1 cellular context compared by ENCODE assay signal in genomic region chr10:75926763-75927162, GRCh38.
TF ChIP-seq lines count a peak whose summit lies in the region.

No MANE protein-coding gene starts in this region.

TF ChIP-seq in WTC11, 78 proteins besides CTCF, POLR2A, EP300 and RAD21 (continued from another document):
- TF ChIP-seq ESRRA (CRISPR knock-in tag; IDR thresholded peaks at IDR 0.05; ENCODE audit: borderline replicate concordance) (no peak), TEAD1 (CRISPR knock-in tag; IDR thresholded peaks at IDR 0.05) (no peak), NFYB (CRISPR knock-in tag; conservative IDR thresholded peaks at IDR 0.05; ENCODE audit: low read depth) (no peak), ARID4B (CRISPR knock-in tag; IDR thresholded peaks at IDR 0.05; ENCODE audit: borderline replicate concordance) (no peak), GTF2I (CRISPR knock-in tag; conservative IDR thresholded peaks at IDR 0.05) (no peak), NR3C1 (CRISPR knock-in tag; conservative IDR thresholded peaks at IDR 0.05; ENCODE audit: low read depth) (no peak), GABPB1 (CRISPR knock-in tag; IDR thresholded peaks at IDR 0.05) (no peak), ETV6 (CRISPR knock-in tag; IDR thresholded peaks at IDR 0.05) (no peak), NR2C2 (CRISPR knock-in tag; IDR thresholded peaks at IDR 0.05) (no peak), ZBTB21 (CRISPR knock-in tag; IDR thresholded peaks at IDR 0.05; ENCODE audit: borderline replicate concordance) (no peak), GRHL2 (CRISPR knock-in tag; IDR thresholded peaks at IDR 0.05; ENCODE audit: insufficient replicate concordance, severe bottlenecking) (no peak), ATF1 (CRISPR knock-in tag; IDR thresholded peaks at IDR 0.05) (no peak), ZNF138 (CRISPR knock-in tag; conservative IDR thresholded peaks at IDR 0.05) (no peak)
- TF ChIP-seq, protein P1, sequence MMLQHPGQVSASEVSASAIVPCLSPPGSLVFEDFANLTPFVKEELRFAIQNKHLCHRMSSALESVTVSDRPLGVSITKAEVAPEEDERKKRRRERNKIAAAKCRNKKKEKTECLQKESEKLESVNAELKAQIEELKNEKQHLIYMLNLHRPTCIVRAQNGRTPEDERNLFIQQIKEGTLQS (CRISPR knock-in tag; conservative IDR thresholded peaks at IDR 0.05), result no peak
- TF ChIP-seq, protein P2, sequence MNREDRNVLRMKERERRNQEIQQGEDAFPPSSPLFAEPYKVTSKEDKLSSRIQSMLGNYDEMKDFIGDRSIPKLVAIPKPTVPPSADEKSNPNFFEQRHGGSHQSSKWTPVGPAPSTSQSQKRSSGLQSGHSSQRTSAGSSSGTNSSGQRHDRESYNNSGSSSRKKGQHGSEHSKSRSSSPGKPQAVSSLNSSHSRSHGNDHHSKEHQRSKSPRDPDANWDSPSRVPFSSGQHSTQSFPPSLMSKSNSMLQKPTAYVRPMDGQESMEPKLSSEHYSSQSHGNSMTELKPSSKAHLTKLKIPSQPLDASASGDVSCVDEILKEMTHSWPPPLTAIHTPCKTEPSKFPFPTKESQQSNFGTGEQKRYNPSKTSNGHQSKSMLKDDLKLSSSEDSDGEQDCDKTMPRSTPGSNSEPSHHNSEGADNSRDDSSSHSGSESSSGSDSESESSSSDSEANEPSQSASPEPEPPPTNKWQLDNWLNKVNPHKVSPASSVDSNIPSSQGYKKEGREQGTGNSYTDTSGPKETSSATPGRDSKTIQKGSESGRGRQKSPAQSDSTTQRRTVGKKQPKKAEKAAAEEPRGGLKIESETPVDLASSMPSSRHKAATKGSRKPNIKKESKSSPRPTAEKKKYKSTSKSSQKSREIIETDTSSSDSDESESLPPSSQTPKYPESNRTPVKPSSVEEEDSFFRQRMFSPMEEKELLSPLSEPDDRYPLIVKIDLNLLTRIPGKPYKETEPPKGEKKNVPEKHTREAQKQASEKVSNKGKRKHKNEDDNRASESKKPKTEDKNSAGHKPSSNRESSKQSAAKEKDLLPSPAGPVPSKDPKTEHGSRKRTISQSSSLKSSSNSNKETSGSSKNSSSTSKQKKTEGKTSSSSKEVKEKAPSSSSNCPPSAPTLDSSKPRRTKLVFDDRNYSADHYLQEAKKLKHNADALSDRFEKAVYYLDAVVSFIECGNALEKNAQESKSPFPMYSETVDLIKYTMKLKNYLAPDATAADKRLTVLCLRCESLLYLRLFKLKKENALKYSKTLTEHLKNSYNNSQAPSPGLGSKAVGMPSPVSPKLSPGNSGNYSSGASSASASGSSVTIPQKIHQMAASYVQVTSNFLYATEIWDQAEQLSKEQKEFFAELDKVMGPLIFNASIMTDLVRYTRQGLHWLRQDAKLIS (CRISPR knock-in tag; IDR thresholded peaks at IDR 0.05; ENCODE audit: borderline replicate concordance), result no peak
- TF ChIP-seq, protein P3, sequence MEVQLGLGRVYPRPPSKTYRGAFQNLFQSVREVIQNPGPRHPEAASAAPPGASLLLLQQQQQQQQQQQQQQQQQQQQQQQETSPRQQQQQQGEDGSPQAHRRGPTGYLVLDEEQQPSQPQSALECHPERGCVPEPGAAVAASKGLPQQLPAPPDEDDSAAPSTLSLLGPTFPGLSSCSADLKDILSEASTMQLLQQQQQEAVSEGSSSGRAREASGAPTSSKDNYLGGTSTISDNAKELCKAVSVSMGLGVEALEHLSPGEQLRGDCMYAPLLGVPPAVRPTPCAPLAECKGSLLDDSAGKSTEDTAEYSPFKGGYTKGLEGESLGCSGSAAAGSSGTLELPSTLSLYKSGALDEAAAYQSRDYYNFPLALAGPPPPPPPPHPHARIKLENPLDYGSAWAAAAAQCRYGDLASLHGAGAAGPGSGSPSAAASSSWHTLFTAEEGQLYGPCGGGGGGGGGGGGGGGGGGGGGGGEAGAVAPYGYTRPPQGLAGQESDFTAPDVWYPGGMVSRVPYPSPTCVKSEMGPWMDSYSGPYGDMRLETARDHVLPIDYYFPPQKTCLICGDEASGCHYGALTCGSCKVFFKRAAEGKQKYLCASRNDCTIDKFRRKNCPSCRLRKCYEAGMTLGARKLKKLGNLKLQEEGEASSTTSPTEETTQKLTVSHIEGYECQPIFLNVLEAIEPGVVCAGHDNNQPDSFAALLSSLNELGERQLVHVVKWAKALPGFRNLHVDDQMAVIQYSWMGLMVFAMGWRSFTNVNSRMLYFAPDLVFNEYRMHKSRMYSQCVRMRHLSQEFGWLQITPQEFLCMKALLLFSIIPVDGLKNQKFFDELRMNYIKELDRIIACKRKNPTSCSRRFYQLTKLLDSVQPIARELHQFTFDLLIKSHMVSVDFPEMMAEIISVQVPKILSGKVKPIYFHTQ (CRISPR knock-in tag; IDR thresholded peaks at IDR 0.05), result no peak
TF ChIP-seq in WTC11: peak in this region for 0.
